In genomic region chr3:71104586-71104985, GRCh38 we compare ENCODE assay signal across 18 cellular contexts.
DNase-seq lines count a peak whose midpoint lies in the region; ATAC-seq and TF ChIP-seq lines count a peak whose summit lies in the region.
"Had no signal": no experiment of that assay in that cellular context is flagged by ENCODE, and none has a peak within 500 bp of the region (broad histone marks: within the 10 kb centered on the region; RNA-seq: fewer than 3 reads in every experiment).

No MANE protein-coding gene starts in this region.

- intact Hi-C loops in naive thymus-derived CD4-positive, alpha-beta T cell (cut with micrococcal nuclease) = loop anchor here in 1 of 2 donors (2.0 kb wide), 2 partner anchors 14 to 24 kb away; no protein-coding TSS in a partner anchor
- intact Hi-C loops in left colon (cut with DNase I, micrococcal nuclease) = no loop called here

- no peaks in the 10 kb centered on the region for H3K9me2 ChIP-seq in GM23248 (ENCODE audit: insufficient read depth)

- DNase-seq in GM23248 = no peak
- DNase-seq in chondrocyte (ENCODE audit: low spot score) = no peak
- DNase-seq in naive thymus-derived CD4-positive, alpha-beta T cell = no peak
- no peak for DNase-seq in stimulated activated CD8-positive, alpha-beta memory T cell treated with anti-CD3 and anti-CD28 coated beads, Interleukin-4, amount 100 ng/mL, for 48 hours
- DNase-seq in NCI-H510A treated with DMSO at 0.1 percent for 48 hours (lab: John Stamatoyannopoulos, UW) = no peak
- no peak for DNase-seq in upper lobe of left lung
- no peak for DNase-seq in left colon
- DNase-seq: activated CD4-positive, alpha-beta T cell treated with anti-CD3 and anti-CD28 coated beads, Interleukin-2, amount 50 U/mL, for 4 hours; Calu3; cerebellar nuclear complex; effector memory CD8-positive, alpha-beta T cell; NCI-H1694; occipital lobe; stimulated activated naive CD8-positive, alpha-beta T cell treated with anti-CD3 and anti-CD28 coated beads, Interleukin-15, amount 100 ng/mL, for 72 hours; uterus had no signal

- peaks cover 92% of the 10 kb centered on the region for H3K4me1 Mint-ChIP-seq in chondrocyte (ENCODE audit: low read depth)
- peaks cover 62 to 99% (median 92%) of the 10 kb centered on the region in 7 donors for H3K4me1 Mint-ChIP-seq in naive thymus-derived CD4-positive, alpha-beta T cell

- peaks cover 2% of the 10 kb centered on the region for H3K36me3 Mint-ChIP-seq in chondrocyte (ENCODE audit: low read depth)
- H3K36me3 Mint-ChIP-seq in naive thymus-derived CD4-positive, alpha-beta T cell = peaks cover 4 to 59% (median 40%) of the 10 kb centered on the region in 5 donors

- CTCF ChIA-PET in naive thymus-derived CD4-positive, alpha-beta T cell (lab: Charles Lee) = no interaction called here

- peak overlapping the region; percentile 97 for H3K27ac Mint-ChIP-seq in chondrocyte (ENCODE audit: unreplicated experiment)
- H3K27ac Mint-ChIP-seq in naive thymus-derived CD4-positive, alpha-beta T cell = peak overlapping the region in 8 of 9 donors; percentile 46 to 88 (median 76)

- TF ChIP-seq POLR2A in upper lobe of left lung (IDR thresholded peaks at IDR 0.05) = no peak

- no peaks in the 10 kb centered on the region for H3K9me3 Mint-ChIP-seq in chondrocyte (ENCODE audit: low read depth)
- peaks cover 0 to 7% (median 0%) of the 10 kb centered on the region in 11 donors for H3K9me3 Mint-ChIP-seq in naive thymus-derived CD4-positive, alpha-beta T cell
- H3K9me3 Mint-ChIP-seq: effector memory CD8-positive, alpha-beta T cell; stimulated activated naive CD8-positive, alpha-beta T cell treated with anti-CD3 and anti-CD28 coated beads, Interleukin-15, amount 100 ng/mL, for 72 hours had no signal

- peaks cover 68% of the 10 kb centered on the region for H3F3A ChIP-seq in GM23248 (ENCODE audit: insufficient read depth)

- H2AFZ ChIP-seq in ACC112 (ENCODE audit: low read length, unreplicated experiment) = no peak overlapping the region
- no peak overlapping the region for H2AFZ ChIP-seq in GM23248

- TF ChIP-seq EP300 in upper lobe of left lung (IDR thresholded peaks at IDR 0.05) = no peak

- H3K4me2 ChIP-seq in GM23248 (ENCODE audit: unreplicated experiment) = no peak overlapping the region

- TF ChIP-seq CTCF in chondrocyte (IDR thresholded peaks at IDR 0.05) = no peak
- TF ChIP-seq CTCF in upper lobe of left lung (IDR thresholded peaks at IDR 0.05) = no peak

- H3K36me3 ChIP-seq in ACC112 (ENCODE audit: insufficient read depth, low read length) = no peaks in the 10 kb centered on the region
- H3K36me3 ChIP-seq in GM23248 (ENCODE audit: low read depth) = no peaks in the 10 kb centered on the region
- H3K36me3 ChIP-seq in naive thymus-derived CD4-positive, alpha-beta T cell (ENCODE audit: control insufficient read depth in 2 of 3, insufficient read depth in 3 of 3, low read length in 3 of 3) = peaks cover 0 to 22% (median 5%) of the 10 kb centered on the region in 3 experiments
- peaks cover 0 to 4% (median 0%) of the 10 kb centered on the region in 4 donors for H3K36me3 ChIP-seq in upper lobe of left lung
- H3K36me3 ChIP-seq: MG63, right atrium auricular region, uterus had no signal

- no peaks in the 10 kb centered on the region for H3K27me3 Mint-ChIP-seq in chondrocyte (ENCODE audit: low read depth)
- no peaks in the 10 kb centered on the region for H3K27me3 Mint-ChIP-seq in naive thymus-derived CD4-positive, alpha-beta T cell
- H3K27me3 Mint-ChIP-seq: effector memory CD8-positive, alpha-beta T cell; stimulated activated naive CD8-positive, alpha-beta T cell treated with anti-CD3 and anti-CD28 coated beads, Interleukin-15, amount 100 ng/mL, for 72 hours had no signal

- no peaks in the 10 kb centered on the region for H4K20me1 ChIP-seq in GM23248 (ENCODE audit: insufficient read depth)

- POLR2A ChIA-PET in naive thymus-derived CD4-positive, alpha-beta T cell (lab: Charles Lee) = no interaction called here

- H3K27ac ChIP-seq in ACC112 (ENCODE audit: low read depth, low read length) (peak overlapping the region; percentile 99), GM23248 (peak overlapping the region; percentile 96), upper lobe of left lung (peak overlapping the region in 2 of 4 donors; percentile 33 to 45)
- no peak overlapping the region for H3K27ac ChIP-seq in naive thymus-derived CD4-positive, alpha-beta T cell (ENCODE audit: low read depth, low read length)
- H3K27ac ChIP-seq: uterus had no signal

- H3K4me1 ChIP-seq in ACC112 (ENCODE audit: control insufficient read depth, insufficient read depth, low read length, unreplicated experiment) = peaks cover 71% of the 10 kb centered on the region
- peaks cover 70% of the 10 kb centered on the region for H3K4me1 ChIP-seq in GM23248 (ENCODE audit: insufficient read depth)
- peaks cover 38 to 63% of the 10 kb centered on the region in 2 donors for H3K4me1 ChIP-seq in naive thymus-derived CD4-positive, alpha-beta T cell (ENCODE audit: control insufficient read depth in 2 of 2, insufficient read depth in 2 of 2, low read length in 2 of 2)
- peaks cover 33 to 77% (median 56%) of the 10 kb centered on the region in 4 donors for H3K4me1 ChIP-seq in upper lobe of left lung

- H3K4me3 ChIP-seq in ACC112 (ENCODE audit: low read depth, low read length) (no peak overlapping the region), GM23248 (no peak overlapping the region), upper lobe of left lung (no peak overlapping the region)
- no peak overlapping the region for H3K4me3 ChIP-seq in naive thymus-derived CD4-positive, alpha-beta T cell (ENCODE audit: low read length)
- H3K4me3 ChIP-seq: MG63, right atrium auricular region, uterus had no signal

- in situ Hi-C loops in GM23248 (cut with MboI) = loop anchor here (25.0 kb wide), 1 partner anchor 483 kb away; the partner anchor contains the start of gene FOXP1

- peaks cover 38% of the 10 kb centered on the region for H3K79me2 ChIP-seq in ACC112 (ENCODE audit: control insufficient read depth, insufficient read depth, low read length, unreplicated experiment)
- H3K79me2 ChIP-seq in GM23248 (ENCODE audit: insufficient read depth) = 0 out of 2 replicates have a peak, but pooled peaks cover 4% of the 10 kb centered on the region

- 94 to 95% methylated on average over 3 of the region's 3 CpGs for WGBS in GM23248 (ENCODE audit: low coverage in 1 of 2, low lambda C conversion rate in 2 of 2, missing lambda C conversion rate in 2 of 2), 2 experiments
- 47 to 54% methylated on average over 3 of the region's 3 CpGs for WGBS in upper lobe of left lung, 2 donors

- H3K9me3 ChIP-seq in GM23248 (ENCODE audit: low read depth) (no peaks in the 10 kb centered on the region), upper lobe of left lung (no peaks in the 10 kb centered on the region)
- no peaks in the 10 kb centered on the region for H3K9me3 ChIP-seq in naive thymus-derived CD4-positive, alpha-beta T cell (ENCODE audit: control insufficient read depth in 2 of 3, low read length in 3 of 3)
- H3K9me3 ChIP-seq: MG63, right atrium auricular region, uterus had no signal

- H3K9ac ChIP-seq in GM23248 = peak overlapping the region; percentile 71; the same call in 1 of the 2 replicates

- H3K4me3 Mint-ChIP-seq in chondrocyte (ENCODE audit: unreplicated experiment) = no peak overlapping the region
- H3K4me3 Mint-ChIP-seq in naive thymus-derived CD4-positive, alpha-beta T cell = peak overlapping the region in 6 of 10 donors; percentile 1 to 53 (median 38)

- ATAC-seq in naive thymus-derived CD4-positive, alpha-beta T cell = no peak
- ATAC-seq in upper lobe of left lung (ENCODE audit: low FRiP score in 2 of 2) = no peak
- ATAC-seq in left colon = no peak
- ATAC-seq: effector memory CD8-positive, alpha-beta T cell; stimulated activated naive CD8-positive, alpha-beta T cell treated with anti-CD3 and anti-CD28 coated beads, Interleukin-15, amount 100 ng/mL, for 72 hours had no signal

- no peaks in the 10 kb centered on the region for H3K27me3 ChIP-seq in ACC112 (ENCODE audit: insufficient read depth, low read length)
- no peaks in the 10 kb centered on the region for H3K27me3 ChIP-seq in GM23248 (replicated peaks; ENCODE audit: insufficient read depth)
- H3K27me3 ChIP-seq in naive thymus-derived CD4-positive, alpha-beta T cell (ENCODE audit: control insufficient read depth in 2 of 2, insufficient read depth in 2 of 2, low read length in 2 of 2) = no peaks in the 10 kb centered on the region
- H3K27me3 ChIP-seq in upper lobe of left lung = no peaks in the 10 kb centered on the region
- H3K27me3 ChIP-seq: MG63, right atrium auricular region, uterus had no signal
